Comparison of ENCODE assay signal across 26 cellular contexts in the genomic region with DNA sequence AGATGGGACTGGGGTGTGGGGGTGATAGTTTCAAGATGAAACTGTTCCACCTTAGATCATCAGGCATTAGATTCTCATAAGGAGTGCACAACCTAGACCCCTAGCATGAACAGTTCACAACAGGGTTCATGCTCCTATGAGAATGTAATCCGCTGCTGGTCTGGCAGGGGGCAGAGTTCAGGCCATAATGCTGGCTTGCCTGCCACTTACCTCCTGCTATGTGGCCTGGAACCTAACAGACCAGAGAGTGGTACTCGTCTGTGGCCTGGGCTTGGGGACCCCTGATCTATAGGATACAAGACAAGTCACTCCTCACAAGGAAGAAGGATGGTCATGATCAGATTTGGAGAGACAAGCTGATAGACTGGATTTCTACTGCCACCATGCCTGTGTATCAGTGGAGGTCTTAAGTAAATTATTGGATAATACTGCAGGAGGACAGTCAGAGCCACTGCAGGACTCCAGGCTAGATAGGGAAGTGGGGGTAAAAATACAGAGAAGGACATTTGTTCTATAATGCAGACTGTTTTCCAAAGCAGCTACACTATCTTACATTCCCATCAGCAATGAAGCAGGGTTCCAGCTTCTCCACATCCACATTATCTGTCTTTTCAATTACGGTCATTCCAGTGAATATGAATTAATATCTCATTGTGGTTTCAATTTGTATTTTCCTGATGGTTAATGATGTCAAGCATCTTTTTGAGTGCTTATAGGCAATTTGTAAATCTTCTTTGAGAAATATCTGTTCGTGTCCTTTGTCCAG. TPM values are rescaled to one million over a fixed set of nuclear protein-coding genes. Genes with fewer than 3 reads are reported as not detected.
"Had no signal": no experiment of that assay in that cellular context is flagged by ENCODE, and none has a peak within 500 bp of the region (broad histone marks: within the 10 kb centered on the region; RNA-seq: fewer than 3 reads in every experiment).

No MANE protein-coding gene starts in this region.

- H3K4me1 Mint-ChIP-seq: activated naive CD4-positive, alpha-beta T cell treated with anti-CD3 and anti-CD28 coated beads, Interleukin-2, amount 50 U/mL, for 24 hours; brain; naive B cell; neural crest cell; stimulated activated naive B cell treated with anti-CD40 and anti-IgM and Interleukin-4, amounts not matched to agents 10 μg/mL and 1 μg/mL and 100 μg/mL, for 72 hours had no signal

- H3K4me3 Mint-ChIP-seq: activated naive CD4-positive, alpha-beta T cell treated with anti-CD3 and anti-CD28 coated beads, Interleukin-2, amount 50 U/mL, for 24 hours; brain; neural crest cell; stimulated activated naive B cell treated with anti-CD40 and anti-IgM and Interleukin-4, amounts not matched to agents 10 μg/mL and 1 μg/mL and 100 μg/mL, for 72 hours; T-helper 2 cell treated with Interferon-gamma antibody and Interleukin-4, amounts not matched to agents 5 μg/mL and 100 μg/mL, for 36 hours had no signal

- H3K27ac Mint-ChIP-seq: activated naive CD4-positive, alpha-beta T cell treated with anti-CD3 and anti-CD28 coated beads, Interleukin-2, amount 50 U/mL, for 24 hours; brain; naive B cell; stimulated activated naive B cell treated with anti-CD40 and anti-IgM and Interleukin-4, amounts not matched to agents 10 μg/mL and 1 μg/mL and 100 μg/mL, for 72 hours; T-helper 2 cell treated with Interferon-gamma antibody and Interleukin-4, amounts not matched to agents 5 μg/mL and 100 μg/mL, for 36 hours had no signal

- H3K4me1 ChIP-seq: esophagus squamous epithelium, gastrocnemius medialis, heart left ventricle, lower lobe of right lung, transverse colon, vagina had no signal

- H3K4me3 ChIP-seq: esophagus squamous epithelium, gastrocnemius medialis, heart left ventricle, lower lobe of right lung, transverse colon, vagina had no signal

- H3K27me3 Mint-ChIP-seq: brain had no signal

- H3K36me3 Mint-ChIP-seq: activated naive CD4-positive, alpha-beta T cell treated with anti-CD3 and anti-CD28 coated beads, Interleukin-2, amount 50 U/mL, for 24 hours; brain; naive B cell; stimulated activated naive B cell treated with anti-CD40 and anti-IgM and Interleukin-4, amounts not matched to agents 10 μg/mL and 1 μg/mL and 100 μg/mL, for 72 hours had no signal

- ATAC-seq: gastrocnemius medialis; heart left ventricle; left cardiac atrium; lower lobe of right lung; sciatic nerve; stimulated activated naive B cell treated with anti-CD40 and anti-IgM and Interleukin-4, amounts not matched to agents 10 μg/mL and 1 μg/mL and 100 μg/mL, for 72 hours had no signal

- H3K9me3 Mint-ChIP-seq: activated naive CD4-positive, alpha-beta T cell treated with anti-CD3 and anti-CD28 coated beads, Interleukin-2, amount 50 U/mL, for 24 hours; neural crest cell; T-helper 2 cell treated with Interferon-gamma antibody and Interleukin-4, amounts not matched to agents 5 μg/mL and 100 μg/mL, for 36 hours had no signal

- FAIRE-seq: small intestine had no signal

- H3K27ac ChIP-seq: esophagus squamous epithelium, gastrocnemius medialis, heart left ventricle, lower lobe of right lung, transverse colon, vagina had no signal

- H3K27me3 ChIP-seq: gastrocnemius medialis, heart left ventricle, transverse colon, vagina had no signal

- H3K36me3 ChIP-seq: esophagus squamous epithelium, gastrocnemius medialis, heart left ventricle, lower lobe of right lung, transverse colon, vagina had no signal

- H3K9me3 ChIP-seq: esophagus squamous epithelium, gastrocnemius medialis, lower lobe of right lung, transverse colon, vagina had no signal

- DNase-seq: activated gamma-delta T cell treated with Interleukin-2 at 50 U/mL for 16 hours; activated T-cell treated with anti-CD3 and anti-CD28 coated beads, Interleukin-2, amount 50 U/mL, for 1 hour; aorta; dermis blood vessel endothelial cell; effector memory CD4-positive, alpha-beta T cell; esophagus squamous epithelium; gastrocnemius medialis; heart left ventricle; islet precursor cell; left cardiac atrium; lower lobe of right lung; naive B cell; occipital lobe; posterior cingulate gyrus; small intestine; stimulated activated naive B cell treated with anti-CD40 and anti-IgM and Interleukin-4, amounts not matched to agents 10 μg/mL and 1 μg/mL and 100 μg/mL, for 72 hours; transverse colon had no signal

RNA-seq across cellular contexts. Expression of a gene that starts 28.8 kb away (rescaled TPM):
- total RNA-seq: vagina had no signal

RNA-seq across cellular contexts. Expression of a gene that starts 51.1 kb away (rescaled TPM):
- total RNA-seq: cardiac septum, dermis blood vessel endothelial cell, left cardiac atrium, lower lobe of right lung, mucosa of gallbladder, neural crest cell, temporal lobe, vagina had no signal
- polyA plus RNA-seq: aorta, heart left ventricle, small intestine had no signal
